In the genomic region with DNA sequence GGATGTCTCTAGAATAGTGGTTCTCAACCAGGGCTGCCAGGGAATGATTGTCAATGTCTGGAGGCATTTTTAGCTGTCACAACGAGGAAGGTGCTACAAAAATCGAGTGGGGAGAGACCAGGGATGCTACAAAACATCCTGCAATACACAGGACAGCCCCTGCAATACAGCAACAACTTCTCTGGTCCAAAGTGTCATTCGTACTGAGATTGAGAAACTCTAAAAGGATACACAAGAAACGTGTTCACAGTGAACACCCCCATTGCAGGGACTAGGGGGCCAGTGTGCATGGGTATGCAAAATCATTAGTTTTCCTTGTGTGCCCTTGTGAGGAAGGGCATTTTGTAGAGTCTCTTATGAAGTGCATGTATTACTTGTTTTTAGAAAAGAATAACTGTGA, we compare ENCODE assay signal across 31 cellular contexts.
"Had no signal": no experiment of that assay in that cellular context is flagged by ENCODE, and none has a peak within 500 bp of the region (broad histone marks: within the 10 kb centered on the region; RNA-seq: fewer than 3 reads in every experiment).

No MANE protein-coding gene starts in this region.

- H3K79me2 ChIP-seq: parathyroid adenoma had no signal

- H3K27me3 ChIP-seq: ovary, spleen, suprapubic skin, testis, tibial artery, transverse colon, upper lobe of right lung, uterus had no signal

- H3K36me3 ChIP-seq: ovary, spleen, suprapubic skin, tibial artery, transverse colon, upper lobe of right lung, uterus had no signal

- DNase-seq: naive thymus-derived CD4-positive, alpha-beta T cell; natural killer cell; occipital lobe; ovary; posterior cingulate gyrus; psoas muscle; right cardiac atrium; stimulated activated CD4-positive, alpha-beta T cell treated with anti-CD3 and anti-CD28 coated beads, Interleukin-12 subunit alpha, Interleukin-12 subunit beta, amount 100 ng/mL, for 4 hours; stimulated activated CD4-positive, alpha-beta T cell treated with anti-CD3 and anti-CD28 coated beads, Interleukin-1b, Interleukin-23, amount 100 ng/mL, for 48 hours; stimulated activated CD4-positive, alpha-beta T cell treated with anti-CD3 and anti-CD28 coated beads, Interleukin-4, amount 100 ng/mL, for 1 hour; stimulated activated CD4-positive, alpha-beta T cell treated with anti-CD3 and anti-CD28 coated beads, Interleukin-4, amount 100 ng/mL, for 4 hours; stimulated activated CD8-positive, alpha-beta memory T cell treated with anti-CD3 and anti-CD28 coated beads, Interleukin-4, amount 100 ng/mL, for 48 hours; stimulated activated naive CD4-positive, alpha-beta T cell; stimulated activated naive CD8-positive, alpha-beta T cell treated with anti-CD3 and anti-CD28 coated beads, Interleukin-15, amount 100 ng/mL, for 72 hours; stimulated activated naive CD8-positive, alpha-beta T cell treated with anti-CD3 and anti-CD28 coated beads, Interleukin-15, Interleukin-2, amounts not matched to agents 100 U/mL and 50 U/mL, for 24 hours; substantia nigra; testis; tibial artery; transverse colon; uterus had no signal

- H3K4me1 ChIP-seq: uterus had no signal

- H3K9me3 ChIP-seq: ovary, psoas muscle, spleen, suprapubic skin, testis, tibial artery, transverse colon, upper lobe of right lung, uterus had no signal

- H3K27ac ChIP-seq: ovary, parathyroid adenoma, psoas muscle, skin epidermis, spleen, suprapubic skin, testis, tibial artery, upper lobe of right lung, uterus had no signal

- H3K4me2 ChIP-seq: smooth muscle cell had no signal

- H3K4me3 Mint-ChIP-seq: naive thymus-derived CD4-positive, alpha-beta T cell; natural killer cell; nephron; stimulated activated memory B cell treated with anti-CD40 and anti-IgM and Interleukin-4, amounts not matched to agents 10 μg/mL and 1 μg/mL and 100 μg/mL, for 72 hours; stimulated activated naive CD8-positive, alpha-beta T cell treated with anti-CD3 and anti-CD28 coated beads, Interleukin-15, amount 100 ng/mL, for 72 hours; type B pancreatic cell had no signal

- ATAC-seq: naive thymus-derived CD4-positive, alpha-beta T cell; natural killer cell; psoas muscle; right cardiac atrium; sciatic nerve; stimulated activated memory B cell treated with anti-CD40 and anti-IgM and Interleukin-4, amounts not matched to agents 10 μg/mL and 1 μg/mL and 100 μg/mL, for 72 hours; stimulated activated naive CD8-positive, alpha-beta T cell treated with anti-CD3 and anti-CD28 coated beads, Interleukin-15, amount 100 ng/mL, for 72 hours; stimulated activated naive CD8-positive, alpha-beta T cell treated with anti-CD3 and anti-CD28 coated beads, Interleukin-15, Interleukin-2, amounts not matched to agents 100 U/mL and 50 U/mL, for 24 hours; upper lobe of right lung had no signal

- H3K36me3 Mint-ChIP-seq: naive thymus-derived CD4-positive, alpha-beta T cell; natural killer cell; stimulated activated memory B cell treated with anti-CD40 and anti-IgM and Interleukin-4, amounts not matched to agents 10 μg/mL and 1 μg/mL and 100 μg/mL, for 72 hours; type B pancreatic cell had no signal

- H3K9ac ChIP-seq: parathyroid adenoma had no signal

- H3K4me3 ChIP-seq: ovary, psoas muscle, skin epidermis, smooth muscle cell, spleen, suprapubic skin, testis, tibial artery, transverse colon, upper lobe of right lung, uterus had no signal

- H3K9me3 Mint-ChIP-seq: naive thymus-derived CD4-positive, alpha-beta T cell; natural killer cell; nephron; stimulated activated memory B cell treated with anti-CD40 and anti-IgM and Interleukin-4, amounts not matched to agents 10 μg/mL and 1 μg/mL and 100 μg/mL, for 72 hours; stimulated activated naive CD8-positive, alpha-beta T cell treated with anti-CD3 and anti-CD28 coated beads, Interleukin-15, amount 100 ng/mL, for 72 hours; type B pancreatic cell had no signal

- H3K27ac Mint-ChIP-seq: naive thymus-derived CD4-positive, alpha-beta T cell; natural killer cell; progenitor cell of endocrine pancreas; stimulated activated memory B cell treated with anti-CD40 and anti-IgM and Interleukin-4, amounts not matched to agents 10 μg/mL and 1 μg/mL and 100 μg/mL, for 72 hours; stimulated activated naive CD8-positive, alpha-beta T cell treated with anti-CD3 and anti-CD28 coated beads, Interleukin-15, amount 100 ng/mL, for 72 hours; type B pancreatic cell had no signal
